16 cellular contexts compared by ENCODE assay signal in the genomic region with DNA sequence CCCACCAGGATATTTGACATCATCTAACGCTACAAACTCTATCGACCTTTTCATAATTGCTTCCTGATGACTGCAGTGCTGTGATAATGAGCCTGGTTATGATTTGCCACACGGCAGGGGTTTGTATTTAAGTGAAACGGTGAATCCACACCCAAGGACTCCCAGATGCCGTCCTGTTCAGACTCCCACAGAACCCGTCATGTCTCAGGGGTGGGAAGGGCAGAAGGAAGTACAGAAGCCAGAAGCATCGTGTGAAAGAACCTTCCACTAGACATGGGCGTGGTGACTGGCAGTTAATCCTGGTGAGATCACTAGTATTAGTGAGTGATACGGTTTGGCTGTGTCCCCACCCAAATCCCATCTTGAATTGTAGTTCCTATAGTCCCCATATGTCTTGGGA.
"Had no signal": no experiment of that assay in that cellular context is flagged by ENCODE, and none has a peak within 500 bp of the region (broad histone marks: within the 10 kb centered on the region; RNA-seq: fewer than 3 reads in every experiment).

No MANE protein-coding gene starts in this region.

- ATAC-seq: activated naive CD4-positive, alpha-beta T cell treated with anti-CD3 and anti-CD28 coated beads, Interleukin-2, amount 50 U/mL, for 72 hours; psoas muscle; right cardiac atrium had no signal

- H3K36me3 Mint-ChIP-seq: memory B cell, neural progenitor cell had no signal

- H3K36me3 ChIP-seq: adrenal gland, esophagus squamous epithelium, neural progenitor cell, ovary, tibial artery had no signal

- H3K27me3 Mint-ChIP-seq: dendritic cell treated with granulocyte-macrophage colony-stimulating factor and Interleukin-4, amounts not matched to agents 40 ng/mL and 50 ng/mL, for 4 days had no signal

- H3K27ac ChIP-seq: adrenal gland, esophagus squamous epithelium, neural progenitor cell, ovary, psoas muscle, tibial artery had no signal

- DNase-seq: activated CD4-positive, alpha-beta T cell treated with anti-CD3 and anti-CD28 coated beads, Interleukin-2, amount 50 U/mL, for 1 hour; activated gamma-delta T cell treated with Interleukin-2 at 50 U/mL for 16 hours; adrenal gland; effector CD8-positive, alpha-beta T cell; esophagus squamous epithelium; ovary; psoas muscle; right cardiac atrium; stimulated activated CD4-positive, alpha-beta T cell treated with anti-CD3 and anti-CD28 coated beads, Interleukin-2, amount 100 ng/mL, for 24 hours; stimulated activated naive CD4-positive, alpha-beta T cell treated with Interleukin-2 at 50 U/mL for 16 hours; substantia nigra; tibial artery had no signal

- H3K4me3 ChIP-seq: adrenal gland, esophagus squamous epithelium, neural progenitor cell, ovary, psoas muscle, tibial artery had no signal

- H3K4me3 Mint-ChIP-seq: dendritic cell treated with granulocyte-macrophage colony-stimulating factor and Interleukin-4, amounts not matched to agents 40 ng/mL and 50 ng/mL, for 4 days; memory B cell; neural progenitor cell had no signal

- H3K27ac Mint-ChIP-seq: activated naive CD4-positive, alpha-beta T cell treated with anti-CD3 and anti-CD28 coated beads, Interleukin-2, amount 50 U/mL, for 72 hours; dendritic cell treated with granulocyte-macrophage colony-stimulating factor and Interleukin-4, amounts not matched to agents 40 ng/mL and 50 ng/mL, for 4 days; memory B cell; neural progenitor cell had no signal

- H3K4me1 ChIP-seq: adrenal gland, esophagus squamous epithelium, neural progenitor cell, psoas muscle, tibial artery had no signal

- H3K27me3 ChIP-seq: adrenal gland, esophagus squamous epithelium, neural progenitor cell, ovary, tibial artery had no signal

- H3K9me3 ChIP-seq: adrenal gland, esophagus squamous epithelium, ovary, psoas muscle, tibial artery had no signal
